1 cellular context compared by ENCODE assay signal in the genomic region with DNA sequence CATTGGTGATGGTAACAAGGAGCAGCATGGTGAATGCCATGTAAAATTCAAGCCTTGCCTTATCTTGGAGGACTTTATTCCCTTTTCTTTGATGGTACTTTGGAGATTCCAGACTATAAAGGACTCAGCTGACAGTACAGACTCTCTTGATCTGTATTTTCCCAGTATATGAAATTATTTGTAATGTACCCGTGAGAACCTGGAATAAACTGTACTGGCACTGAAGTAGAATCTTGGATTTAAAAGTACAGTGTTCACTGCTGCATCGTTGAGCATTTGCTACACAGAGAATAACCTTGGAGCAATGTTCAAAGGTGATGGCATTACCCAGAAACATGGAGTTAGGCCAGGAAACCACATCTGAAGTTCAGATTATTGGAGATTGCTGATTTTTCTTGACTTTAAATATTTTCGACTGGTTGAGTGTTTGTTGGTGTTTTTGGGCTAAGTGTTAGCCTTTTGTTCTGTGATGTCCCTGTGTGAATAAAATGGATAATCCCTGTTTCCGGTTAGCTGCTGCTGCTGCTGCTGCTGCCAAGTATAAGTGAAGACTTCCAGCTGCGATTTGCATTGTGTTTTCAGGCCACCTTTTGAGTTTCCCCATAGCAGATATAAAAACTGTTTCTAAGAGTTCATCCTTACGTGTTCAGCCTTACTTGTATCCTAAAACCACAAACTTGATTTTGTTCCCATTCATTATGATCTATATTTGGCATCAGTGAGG.
TF ChIP-seq lines count a peak whose summit lies in the region.

No MANE protein-coding gene starts in this region.

TF ChIP-seq in A549, 52 proteins besides CTCF, POLR2A, EP300 and RAD21 (continued from another document):
- TF ChIP-seq, protein P1, sequence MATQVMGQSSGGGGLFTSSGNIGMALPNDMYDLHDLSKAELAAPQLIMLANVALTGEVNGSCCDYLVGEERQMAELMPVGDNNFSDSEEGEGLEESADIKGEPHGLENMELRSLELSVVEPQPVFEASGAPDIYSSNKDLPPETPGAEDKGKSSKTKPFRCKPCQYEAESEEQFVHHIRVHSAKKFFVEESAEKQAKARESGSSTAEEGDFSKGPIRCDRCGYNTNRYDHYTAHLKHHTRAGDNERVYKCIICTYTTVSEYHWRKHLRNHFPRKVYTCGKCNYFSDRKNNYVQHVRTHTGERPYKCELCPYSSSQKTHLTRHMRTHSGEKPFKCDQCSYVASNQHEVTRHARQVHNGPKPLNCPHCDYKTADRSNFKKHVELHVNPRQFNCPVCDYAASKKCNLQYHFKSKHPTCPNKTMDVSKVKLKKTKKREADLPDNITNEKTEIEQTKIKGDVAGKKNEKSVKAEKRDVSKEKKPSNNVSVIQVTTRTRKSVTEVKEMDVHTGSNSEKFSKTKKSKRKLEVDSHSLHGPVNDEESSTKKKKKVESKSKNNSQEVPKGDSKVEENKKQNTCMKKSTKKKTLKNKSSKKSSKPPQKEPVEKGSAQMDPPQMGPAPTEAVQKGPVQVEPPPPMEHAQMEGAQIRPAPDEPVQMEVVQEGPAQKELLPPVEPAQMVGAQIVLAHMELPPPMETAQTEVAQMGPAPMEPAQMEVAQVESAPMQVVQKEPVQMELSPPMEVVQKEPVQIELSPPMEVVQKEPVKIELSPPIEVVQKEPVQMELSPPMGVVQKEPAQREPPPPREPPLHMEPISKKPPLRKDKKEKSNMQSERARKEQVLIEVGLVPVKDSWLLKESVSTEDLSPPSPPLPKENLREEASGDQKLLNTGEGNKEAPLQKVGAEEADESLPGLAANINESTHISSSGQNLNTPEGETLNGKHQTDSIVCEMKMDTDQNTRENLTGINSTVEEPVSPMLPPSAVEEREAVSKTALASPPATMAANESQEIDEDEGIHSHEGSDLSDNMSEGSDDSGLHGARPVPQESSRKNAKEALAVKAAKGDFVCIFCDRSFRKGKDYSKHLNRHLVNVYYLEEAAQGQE (IDR thresholded peaks at IDR 0.05) = no peak
- no peak for TF ChIP-seq PHF8 (IDR thresholded peaks at IDR 0.05; ENCODE audit: borderline replicate concordance, low read depth)
- TF ChIP-seq BHLHE40 (IDR thresholded peaks at IDR 0.05; ENCODE audit: low read depth, low read length) = no peak
- TF ChIP-seq GATA3 (IDR thresholded peaks at IDR 0.05; ENCODE audit: borderline replicate concordance) = no peak
- TF ChIP-seq, protein P2, sequence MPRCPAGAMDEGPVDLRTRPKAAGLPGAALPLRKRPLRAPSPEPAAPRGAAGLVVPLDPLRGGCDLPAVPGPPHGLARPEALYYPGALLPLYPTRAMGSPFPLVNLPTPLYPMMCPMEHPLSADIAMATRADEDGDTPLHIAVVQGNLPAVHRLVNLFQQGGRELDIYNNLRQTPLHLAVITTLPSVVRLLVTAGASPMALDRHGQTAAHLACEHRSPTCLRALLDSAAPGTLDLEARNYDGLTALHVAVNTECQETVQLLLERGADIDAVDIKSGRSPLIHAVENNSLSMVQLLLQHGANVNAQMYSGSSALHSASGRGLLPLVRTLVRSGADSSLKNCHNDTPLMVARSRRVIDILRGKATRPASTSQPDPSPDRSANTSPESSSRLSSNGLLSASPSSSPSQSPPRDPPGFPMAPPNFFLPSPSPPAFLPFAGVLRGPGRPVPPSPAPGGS (IDR thresholded peaks at IDR 0.05) = no peak
- no peak for TF ChIP-seq CBX8 (IDR thresholded peaks at IDR 0.05)
- TF ChIP-seq, protein P3, sequence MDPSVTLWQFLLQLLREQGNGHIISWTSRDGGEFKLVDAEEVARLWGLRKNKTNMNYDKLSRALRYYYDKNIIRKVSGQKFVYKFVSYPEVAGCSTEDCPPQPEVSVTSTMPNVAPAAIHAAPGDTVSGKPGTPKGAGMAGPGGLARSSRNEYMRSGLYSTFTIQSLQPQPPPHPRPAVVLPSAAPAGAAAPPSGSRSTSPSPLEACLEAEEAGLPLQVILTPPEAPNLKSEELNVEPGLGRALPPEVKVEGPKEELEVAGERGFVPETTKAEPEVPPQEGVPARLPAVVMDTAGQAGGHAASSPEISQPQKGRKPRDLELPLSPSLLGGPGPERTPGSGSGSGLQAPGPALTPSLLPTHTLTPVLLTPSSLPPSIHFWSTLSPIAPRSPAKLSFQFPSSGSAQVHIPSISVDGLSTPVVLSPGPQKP (IDR thresholded peaks at IDR 0.05; ENCODE audit: low read depth, low read length) = no peak
